22 cellular contexts compared by ENCODE assay signal in genomic region chr6:111862727-111863126, GRCh38. TPM values are rescaled to one million over a fixed set of nuclear protein-coding genes. Genes with fewer than 3 reads are reported as not detected.
DNase-seq lines count a peak whose midpoint lies in the region; ATAC-seq and TF ChIP-seq lines count a peak whose summit lies in the region.
"Had no signal": no experiment of that assay in that cellular context is flagged by ENCODE, and none has a peak within 500 bp of the region (broad histone marks: within the 10 kb centered on the region; RNA-seq: fewer than 3 reads in every experiment).

No MANE protein-coding gene starts in this region.

- H3K4me3 ChIP-seq in GM23338, result no peak overlapping the region
- no peak overlapping the region for H3K4me3 ChIP-seq in esophagus muscularis mucosa
- H3K4me3 ChIP-seq: breast epithelium, HAP-1, MG63, Peyer's patch, skin epidermis had no signal

- intact Hi-C loops in esophagus muscularis mucosa (cut with DNase I), result no loop called here

- H2AFZ ChIP-seq in GM23338, result no peak overlapping the region

- H3K9me3 Mint-ChIP-seq in GM23338, result no peaks in the 10 kb centered on the region
- H3K9me3 Mint-ChIP-seq in activated naive CD8-positive, alpha-beta T cell treated with anti-CD3 and anti-CD28 coated beads for 36 hours, result no peaks in the 10 kb centered on the region
- no peaks in the 10 kb centered on the region for H3K9me3 Mint-ChIP-seq in naive thymus-derived CD8-positive, alpha-beta T cell
- H3K9me3 Mint-ChIP-seq: mesothelial cell of epicardium had no signal

- H3K4me3 Mint-ChIP-seq in GM23338, result peak overlapping the region; percentile 2; the same call in 1 of the 3 replicates
- H3K4me3 Mint-ChIP-seq in activated naive CD8-positive, alpha-beta T cell treated with anti-CD3 and anti-CD28 coated beads for 36 hours, result no peak overlapping the region
- peak overlapping the region in 2 of 10 donors; percentile 42 to 49 for H3K4me3 Mint-ChIP-seq in naive thymus-derived CD8-positive, alpha-beta T cell
- H3K4me3 Mint-ChIP-seq: B cell, mesothelial cell of epicardium had no signal

- H3K9me2 ChIP-seq in GM23338 (ENCODE audit: insufficient read depth), result no peaks in the 10 kb centered on the region

- peak overlapping the region; percentile 61 for H3K4me2 ChIP-seq in GM23338

- peak overlapping the region; percentile 95 for H3K27ac Mint-ChIP-seq in GM23338
- H3K27ac Mint-ChIP-seq in activated naive CD8-positive, alpha-beta T cell treated with anti-CD3 and anti-CD28 coated beads for 36 hours, result peak overlapping the region; percentile 51
- peak overlapping the region in 8 of 10 donors; percentile 2 to 84 (median 36) for H3K27ac Mint-ChIP-seq in naive thymus-derived CD8-positive, alpha-beta T cell
- H3K27ac Mint-ChIP-seq: B cell, mesothelial cell of epicardium had no signal

- POLR2A ChIA-PET in naive thymus-derived CD8-positive, alpha-beta T cell (lab: Charles Lee), result interaction anchor here (0.8 kb wide), 1 partner anchor 11 kb away, joined by 4 read pairs; no protein-coding TSS in a partner anchor

- ATAC-seq in GM23338, result peak; percentile 12
- ATAC-seq in naive thymus-derived CD8-positive, alpha-beta T cell, result no peak
- ATAC-seq: left lobe of liver had no signal

- peaks cover 11% of the 10 kb centered on the region for H3K27me3 Mint-ChIP-seq in GM23338 (ENCODE audit: insufficient read depth, low read depth, poor library complexity)
- H3K27me3 Mint-ChIP-seq in activated naive CD8-positive, alpha-beta T cell treated with anti-CD3 and anti-CD28 coated beads for 36 hours, result no peaks in the 10 kb centered on the region
- no peaks in the 10 kb centered on the region for H3K27me3 Mint-ChIP-seq in naive thymus-derived CD8-positive, alpha-beta T cell
- H3K27me3 Mint-ChIP-seq: B cell had no signal

- peak; percentile 29 for DNase-seq in NCI-H2171 treated with DMSO at 0.1 percent for 48 hours (lab: John Stamatoyannopoulos, UW)
- no peak for DNase-seq in NCI-H2171 (lab: John Stamatoyannopoulos, UW)
- peak; percentile 69 for DNase-seq in GM23338 (ENCODE audit: low spot score)
- no peak for DNase-seq in activated naive CD8-positive, alpha-beta T cell treated with anti-CD3 and anti-CD28 coated beads for 36 hours
- no peak for DNase-seq in naive thymus-derived CD8-positive, alpha-beta T cell
- DNase-seq in esophagus muscularis mucosa (ENCODE audit: extremely low spot score), result no peak
- DNase-seq in amygdala (lab: John Stamatoyannopoulos, UW), result no peak
- no peak for DNase-seq in GM19238 (ENCODE audit: insufficient read length, low spot score)
- DNase-seq: activated CD4-positive, CD25-positive, alpha-beta regulatory T cell; activated CD8-positive, alpha-beta memory T cell treated with anti-CD3 and anti-CD28 coated beads, Interleukin-2, amount 50 U/mL, for 48 hours; dermis blood vessel endothelial cell; MG63; NCI-H1694; Peyer's patch had no signal

- H3K36me3 ChIP-seq in GM23338 (ENCODE audit: insufficient read depth) (no peaks in the 10 kb centered on the region), esophagus muscularis mucosa (no peaks in the 10 kb centered on the region)
- H3K36me3 ChIP-seq: breast epithelium, HAP-1, MG63, neutrophil, Peyer's patch had no signal

- H4K20me1 ChIP-seq in GM23338 (replicated peaks; ENCODE audit: insufficient read depth), result no peaks in the 10 kb centered on the region

- H3K79me2 ChIP-seq in GM23338 (replicated peaks; ENCODE audit: insufficient read depth), result peaks cover 99% of the 10 kb centered on the region

- H3F3A ChIP-seq in GM23338 (replicated peaks; ENCODE audit: low read depth), result no peaks in the 10 kb centered on the region

- TF ChIP-seq POLR2A in esophagus muscularis mucosa (IDR thresholded peaks at IDR 0.05; ENCODE audit: low read depth), result no peak

- 93% methylated on average over 5 of the region's 5 CpGs for whole genome bisulfite sequencing in esophagus muscularis mucosa

- TF ChIP-seq EP300 in esophagus muscularis mucosa (IDR thresholded peaks at IDR 0.05), result no peak

- H3K4me1 ChIP-seq in GM23338 (ENCODE audit: insufficient read depth) (peaks cover 71% of the 10 kb centered on the region), esophagus muscularis mucosa (peaks cover 6 to 20% (median 10%) of the 10 kb centered on the region in 4 donors)
- H3K4me1 ChIP-seq: breast epithelium, HAP-1 had no signal

- no peaks in the 10 kb centered on the region for H3K9me3 ChIP-seq in esophagus muscularis mucosa
- H3K9me3 ChIP-seq: breast epithelium, HAP-1, MG63, neutrophil, Peyer's patch had no signal

- no peaks in the 10 kb centered on the region for H3K27me3 ChIP-seq in GM23338 (ENCODE audit: insufficient read depth)
- no peaks in the 10 kb centered on the region for H3K27me3 ChIP-seq in esophagus muscularis mucosa
- H3K27me3 ChIP-seq: breast epithelium, MG63, neutrophil, Peyer's patch had no signal

- H3K36me3 Mint-ChIP-seq in GM23338 (ENCODE audit: low read depth), result no peaks in the 10 kb centered on the region
- peaks cover 68% of the 10 kb centered on the region for H3K36me3 Mint-ChIP-seq in activated naive CD8-positive, alpha-beta T cell treated with anti-CD3 and anti-CD28 coated beads for 36 hours
- peaks cover 0 to 9% (median 2%) of the 10 kb centered on the region in 3 donors for H3K36me3 Mint-ChIP-seq in naive thymus-derived CD8-positive, alpha-beta T cell
- H3K36me3 Mint-ChIP-seq: mesothelial cell of epicardium had no signal

- peak overlapping the region; percentile 61 for H3K27ac ChIP-seq in GM23338 (ENCODE audit: low read depth)
- no peak overlapping the region for H3K27ac ChIP-seq in esophagus muscularis mucosa (replicated peaks in 1 of 4)
- H3K27ac ChIP-seq: breast epithelium, epithelial cell of prostate, neutrophil, Peyer's patch, skin epidermis had no signal

- TF ChIP-seq CTCF in GM23338 (conservative IDR thresholded peaks at IDR 0.05; ENCODE audit: low read depth in 2 of 2) (no peak), esophagus muscularis mucosa (IDR thresholded peaks at IDR 0.05) (no peak)

- H3K4me1 Mint-ChIP-seq in GM23338, result peaks cover 84% of the 10 kb centered on the region
- peaks cover 94% of the 10 kb centered on the region for H3K4me1 Mint-ChIP-seq in activated naive CD8-positive, alpha-beta T cell treated with anti-CD3 and anti-CD28 coated beads for 36 hours
- peaks cover 74 to 100% (median 99%) of the 10 kb centered on the region in 4 donors for H3K4me1 Mint-ChIP-seq in naive thymus-derived CD8-positive, alpha-beta T cell

TF ChIP-seq in GM23338, 12 proteins besides CTCF, POLR2A, EP300 and RAD21 (continues in another document):
- TF ChIP-seq CREB1 (CRISPR knock-in tag; IDR thresholded peaks at IDR 0.05; ENCODE audit: low read depth) (no peak), ZNF114 (CRISPR knock-in tag; IDR thresholded peaks at IDR 0.05) (no peak), REST (IDR thresholded peaks at IDR 0.05; ENCODE audit: unreplicated experiment) (no peak), POLR2AphosphoS5 (IDR thresholded peaks at IDR 0.05; ENCODE audit: low read depth) (no peak), ETS1 (IDR thresholded peaks at IDR 0.05) (no peak)

RNA-seq across cellular contexts. Expression of gene FYN, which starts 10.5 kb away (rescaled TPM):
- 70.8 and 143 TPM in 2 replicates for total RNA-seq in GM23338 (2014; rRNA removed; shearing (Covaris generic))
- 46.8 and 54.9 TPM in 2 replicates for polyA plus RNA-seq in GM23338 (2016; fragmentation: Nextera tagmentation; extraction: Ambion mirVana)
- total RNA-seq in activated naive CD8-positive, alpha-beta T cell treated with anti-CD3 and anti-CD28 coated beads for 36 hours, result 100 to 1,000 TPM; 390 to 395 TPM
- 100 to 1,000 TPM; 521 to 531 TPM for total RNA-seq in naive thymus-derived CD8-positive, alpha-beta T cell
- 100 to 1,000 TPM; 159 to 317 (median 317) TPM for polyA plus RNA-seq in naive thymus-derived CD8-positive, alpha-beta T cell
- total RNA-seq in esophagus muscularis mucosa, result 10 to 100 TPM; 37.8 to 65.8 (median 53.8) TPM

Comparison
In these comparisons a context has a peak if more than half of its experiments do, and no peak if none do; other contexts are left out.
1. DNase-seq: peak in NCI-H2171 treated with DMSO at 0.1 percent for 48 hours (single experiment) and GM23338 (single experiment); none in NCI-H2171 (single experiment), activated naive CD8-positive, alpha-beta T cell treated with anti-CD3 and anti-CD28 coated beads for 36 hours (single experiment), naive thymus-derived CD8-positive, alpha-beta T cell (0 of 10), esophagus muscularis mucosa (single experiment), amygdala (0 of 56) and GM19238 (single experiment).
2. H3K27ac Mint-ChIP-seq: peak in every context shown above with its lines; median percentile 95 in GM23338; 51 in activated naive CD8-positive, alpha-beta T cell treated with anti-CD3 and anti-CD28 coated beads for 36 hours; 36 in naive thymus-derived CD8-positive, alpha-beta T cell.